ENCODE assay signal across 1 cellular context in the genomic region with DNA sequence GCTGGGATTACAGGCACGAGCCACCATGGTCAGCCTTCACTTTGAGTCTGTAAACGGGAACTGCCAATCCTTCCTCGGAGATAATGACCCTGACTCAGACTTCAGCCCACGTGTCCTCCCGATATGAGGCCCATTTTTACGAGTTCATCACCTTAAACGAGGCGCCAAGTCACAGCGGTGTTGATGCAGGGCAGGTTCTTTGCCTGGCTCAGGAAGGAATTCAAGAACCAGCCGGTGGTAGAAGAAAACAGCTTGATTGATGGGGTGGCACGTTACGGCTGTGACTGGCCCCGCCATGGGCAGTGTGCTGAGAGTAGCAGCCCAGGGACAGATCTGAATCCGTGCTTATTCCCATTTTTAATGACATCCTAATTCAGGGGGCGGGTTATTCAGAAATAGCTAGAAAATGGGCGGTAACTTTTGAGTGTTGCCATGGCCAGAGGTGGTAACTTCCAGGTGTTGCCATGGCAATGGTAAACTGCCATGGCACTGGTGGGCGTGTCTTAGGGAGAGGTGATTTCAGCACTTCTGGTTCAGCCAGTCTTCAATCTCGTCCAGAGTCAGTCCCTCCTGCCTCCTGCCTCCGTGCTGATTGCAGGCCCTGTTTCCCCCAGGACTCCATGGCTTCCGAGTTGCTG.
TF ChIP-seq lines count a peak whose summit lies in the region.

No MANE protein-coding gene starts in this region.

TF ChIP-seq in K562, 482 proteins besides CTCF, POLR2A, EP300 and RAD21 (continued from another document and continues in another):
- TF ChIP-seq, protein P1, sequence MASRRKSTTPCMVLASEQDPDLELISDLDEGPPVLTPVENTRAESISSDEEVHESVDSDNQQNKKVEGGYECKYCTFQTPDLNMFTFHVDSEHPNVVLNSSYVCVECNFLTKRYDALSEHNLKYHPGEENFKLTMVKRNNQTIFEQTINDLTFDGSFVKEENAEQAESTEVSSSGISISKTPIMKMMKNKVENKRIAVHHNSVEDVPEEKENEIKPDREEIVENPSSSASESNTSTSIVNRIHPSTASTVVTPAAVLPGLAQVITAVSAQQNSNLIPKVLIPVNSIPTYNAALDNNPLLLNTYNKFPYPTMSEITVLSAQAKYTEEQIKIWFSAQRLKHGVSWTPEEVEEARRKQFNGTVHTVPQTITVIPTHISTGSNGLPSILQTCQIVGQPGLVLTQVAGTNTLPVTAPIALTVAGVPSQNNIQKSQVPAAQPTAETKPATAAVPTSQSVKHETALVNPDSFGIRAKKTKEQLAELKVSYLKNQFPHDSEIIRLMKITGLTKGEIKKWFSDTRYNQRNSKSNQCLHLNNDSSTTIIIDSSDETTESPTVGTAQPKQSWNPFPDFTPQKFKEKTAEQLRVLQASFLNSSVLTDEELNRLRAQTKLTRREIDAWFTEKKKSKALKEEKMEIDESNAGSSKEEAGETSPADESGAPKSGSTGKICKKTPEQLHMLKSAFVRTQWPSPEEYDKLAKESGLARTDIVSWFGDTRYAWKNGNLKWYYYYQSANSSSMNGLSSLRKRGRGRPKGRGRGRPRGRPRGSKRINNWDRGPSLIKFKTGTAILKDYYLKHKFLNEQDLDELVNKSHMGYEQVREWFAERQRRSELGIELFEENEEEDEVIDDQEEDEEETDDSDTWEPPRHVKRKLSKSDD (conservative IDR thresholded peaks at IDR 0.05; ENCODE audit: low read length): no peak
- TF ChIP-seq CBX1 (IDR thresholded peaks at IDR 0.05; ENCODE audit: low read depth): no peak
- TF ChIP-seq, protein P2, sequence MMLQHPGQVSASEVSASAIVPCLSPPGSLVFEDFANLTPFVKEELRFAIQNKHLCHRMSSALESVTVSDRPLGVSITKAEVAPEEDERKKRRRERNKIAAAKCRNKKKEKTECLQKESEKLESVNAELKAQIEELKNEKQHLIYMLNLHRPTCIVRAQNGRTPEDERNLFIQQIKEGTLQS (IDR thresholded peaks at IDR 0.05): peak; percentile 54
- TF ChIP-seq, protein P2 (CRISPR knock-in tag; conservative IDR thresholded peaks at IDR 0.05): 0 out of 2 replicates have a peak, but pooled peaks have one; percentile 42
- TF ChIP-seq HOXB6 (CRISPR knock-in tag; IDR thresholded peaks at IDR 0.05; ENCODE audit: borderline replicate concordance): no peak
- TF ChIP-seq CBFA2T2 (conservative IDR thresholded peaks at IDR 0.05): no peak
- TF ChIP-seq, protein P3, sequence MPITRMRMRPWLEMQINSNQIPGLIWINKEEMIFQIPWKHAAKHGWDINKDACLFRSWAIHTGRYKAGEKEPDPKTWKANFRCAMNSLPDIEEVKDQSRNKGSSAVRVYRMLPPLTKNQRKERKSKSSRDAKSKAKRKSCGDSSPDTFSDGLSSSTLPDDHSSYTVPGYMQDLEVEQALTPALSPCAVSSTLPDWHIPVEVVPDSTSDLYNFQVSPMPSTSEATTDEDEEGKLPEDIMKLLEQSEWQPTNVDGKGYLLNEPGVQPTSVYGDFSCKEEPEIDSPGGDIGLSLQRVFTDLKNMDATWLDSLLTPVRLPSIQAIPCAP (CRISPR knock-in tag; IDR thresholded peaks at IDR 0.05; ENCODE audit: borderline replicate concordance): no peak
- peak; percentile 66 for TF ChIP-seq ZFX (CRISPR knock-in tag; IDR thresholded peaks at IDR 0.05)
- no peak for TF ChIP-seq CBX2 (IDR thresholded peaks at IDR 0.05; ENCODE audit: insufficient read depth, low read length, poor library complexity, severe bottlenecking)
- TF ChIP-seq, protein P4, sequence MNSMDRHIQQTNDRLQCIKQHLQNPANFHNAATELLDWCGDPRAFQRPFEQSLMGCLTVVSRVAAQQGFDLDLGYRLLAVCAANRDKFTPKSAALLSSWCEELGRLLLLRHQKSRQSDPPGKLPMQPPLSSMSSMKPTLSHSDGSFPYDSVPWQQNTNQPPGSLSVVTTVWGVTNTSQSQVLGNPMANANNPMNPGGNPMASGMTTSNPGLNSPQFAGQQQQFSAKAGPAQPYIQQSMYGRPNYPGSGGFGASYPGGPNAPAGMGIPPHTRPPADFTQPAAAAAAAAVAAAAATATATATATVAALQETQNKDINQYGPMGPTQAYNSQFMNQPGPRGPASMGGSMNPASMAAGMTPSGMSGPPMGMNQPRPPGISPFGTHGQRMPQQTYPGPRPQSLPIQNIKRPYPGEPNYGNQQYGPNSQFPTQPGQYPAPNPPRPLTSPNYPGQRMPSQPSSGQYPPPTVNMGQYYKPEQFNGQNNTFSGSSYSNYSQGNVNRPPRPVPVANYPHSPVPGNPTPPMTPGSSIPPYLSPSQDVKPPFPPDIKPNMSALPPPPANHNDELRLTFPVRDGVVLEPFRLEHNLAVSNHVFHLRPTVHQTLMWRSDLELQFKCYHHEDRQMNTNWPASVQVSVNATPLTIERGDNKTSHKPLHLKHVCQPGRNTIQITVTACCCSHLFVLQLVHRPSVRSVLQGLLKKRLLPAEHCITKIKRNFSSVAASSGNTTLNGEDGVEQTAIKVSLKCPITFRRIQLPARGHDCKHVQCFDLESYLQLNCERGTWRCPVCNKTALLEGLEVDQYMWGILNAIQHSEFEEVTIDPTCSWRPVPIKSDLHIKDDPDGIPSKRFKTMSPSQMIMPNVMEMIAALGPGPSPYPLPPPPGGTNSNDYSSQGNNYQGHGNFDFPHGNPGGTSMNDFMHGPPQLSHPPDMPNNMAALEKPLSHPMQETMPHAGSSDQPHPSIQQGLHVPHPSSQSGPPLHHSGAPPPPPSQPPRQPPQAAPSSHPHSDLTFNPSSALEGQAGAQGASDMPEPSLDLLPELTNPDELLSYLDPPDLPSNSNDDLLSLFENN (IDR thresholded peaks at IDR 0.05; ENCODE audit: low read depth in 2 of 2, low read length in 2 of 2): no peak
- TF ChIP-seq, protein P5, sequence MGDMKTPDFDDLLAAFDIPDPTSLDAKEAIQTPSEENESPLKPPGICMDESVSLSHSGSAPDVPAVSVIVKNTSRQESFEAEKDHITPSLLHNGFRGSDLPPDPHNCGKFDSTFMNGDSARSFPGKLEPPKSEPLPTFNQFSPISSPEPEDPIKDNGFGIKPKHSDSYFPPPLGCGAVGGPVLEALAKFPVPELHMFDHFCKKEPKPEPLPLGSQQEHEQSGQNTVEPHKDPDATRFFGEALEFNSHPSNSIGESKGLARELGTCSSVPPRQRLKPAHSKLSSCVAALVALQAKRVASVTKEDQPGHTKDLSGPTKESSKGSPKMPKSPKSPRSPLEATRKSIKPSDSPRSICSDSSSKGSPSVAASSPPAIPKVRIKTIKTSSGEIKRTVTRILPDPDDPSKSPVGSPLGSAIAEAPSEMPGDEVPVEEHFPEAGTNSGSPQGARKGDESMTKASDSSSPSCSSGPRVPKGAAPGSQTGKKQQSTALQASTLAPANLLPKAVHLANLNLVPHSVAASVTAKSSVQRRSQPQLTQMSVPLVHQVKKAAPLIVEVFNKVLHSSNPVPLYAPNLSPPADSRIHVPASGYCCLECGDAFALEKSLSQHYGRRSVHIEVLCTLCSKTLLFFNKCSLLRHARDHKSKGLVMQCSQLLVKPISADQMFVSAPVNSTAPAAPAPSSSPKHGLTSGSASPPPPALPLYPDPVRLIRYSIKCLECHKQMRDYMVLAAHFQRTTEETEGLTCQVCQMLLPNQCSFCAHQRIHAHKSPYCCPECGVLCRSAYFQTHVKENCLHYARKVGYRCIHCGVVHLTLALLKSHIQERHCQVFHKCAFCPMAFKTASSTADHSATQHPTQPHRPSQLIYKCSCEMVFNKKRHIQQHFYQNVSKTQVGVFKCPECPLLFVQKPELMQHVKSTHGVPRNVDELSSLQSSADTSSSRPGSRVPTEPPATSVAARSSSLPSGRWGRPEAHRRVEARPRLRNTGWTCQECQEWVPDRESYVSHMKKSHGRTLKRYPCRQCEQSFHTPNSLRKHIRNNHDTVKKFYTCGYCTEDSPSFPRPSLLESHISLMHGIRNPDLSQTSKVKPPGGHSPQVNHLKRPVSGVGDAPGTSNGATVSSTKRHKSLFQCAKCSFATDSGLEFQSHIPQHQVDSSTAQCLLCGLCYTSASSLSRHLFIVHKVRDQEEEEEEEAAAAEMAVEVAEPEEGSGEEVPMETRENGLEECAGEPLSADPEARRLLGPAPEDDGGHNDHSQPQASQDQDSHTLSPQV (IDR thresholded peaks at IDR 0.05): peak; percentile 58; the same call in 1 of the 2 replicates
- TF ChIP-seq ZBTB40 (IDR thresholded peaks at IDR 0.05): no peak
- TF ChIP-seq ZBTB40 (CRISPR knock-in tag; IDR thresholded peaks at IDR 0.05): no peak
- TF ChIP-seq PPARD (CRISPR knock-in tag; IDR thresholded peaks at IDR 0.05): no peak
- no peak for TF ChIP-seq SRF (CRISPR knock-in tag; IDR thresholded peaks at IDR 0.05)
- no peak for TF ChIP-seq ZFP36 (IDR thresholded peaks at IDR 0.05; ENCODE audit: low read depth, low read length, partially characterized antibody)
- no peak for TF ChIP-seq NEUROD1 (IDR thresholded peaks at IDR 0.05; ENCODE audit: borderline replicate concordance, low read depth, low read length, partially characterized antibody)
- no peak for TF ChIP-seq NCOA2 (IDR thresholded peaks at IDR 0.05; ENCODE audit: partially characterized antibody in 2 of 2)
- no peak for TF ChIP-seq KDM2B (CRISPR knock-in tag; IDR thresholded peaks at IDR 0.05)
- TF ChIP-seq ZNF655 (CRISPR knock-in tag; IDR thresholded peaks at IDR 0.05): no peak
- TF ChIP-seq CCNT2 (IDR thresholded peaks at IDR 0.05; ENCODE audit: borderline replicate concordance, extremely low read depth, insufficient read length, low read depth, low read length): no peak
- TF ChIP-seq USF2 (CRISPR knock-in tag; IDR thresholded peaks at IDR 0.05): peak; percentile 71
